Comparison of ENCODE assay signal across 1 cellular context in genomic region chr1:77322061-77322900, GRCh38.
TF ChIP-seq lines count a peak whose summit lies in the region.

No MANE protein-coding gene starts in this region.

TF ChIP-seq in A549, 52 proteins besides CTCF, POLR2A, EP300 and RAD21 (continued from another document):
- no peak for TF ChIP-seq USF2 (IDR thresholded peaks at IDR 0.05)
- no peak for TF ChIP-seq KDM5A (IDR thresholded peaks at IDR 0.05)
- peak; percentile 85 for TF ChIP-seq GATA3 (IDR thresholded peaks at IDR 0.05; ENCODE audit: borderline replicate concordance)
- no peak for TF ChIP-seq HMGXB4 (CRISPR knock-in tag; IDR thresholded peaks at IDR 0.05; ENCODE audit: borderline replicate concordance)
- no peak for TF ChIP-seq ATOH8 (CRISPR knock-in tag; IDR thresholded peaks at IDR 0.05; ENCODE audit: low read depth)
- no peak for TF ChIP-seq PHF8 (IDR thresholded peaks at IDR 0.05; ENCODE audit: borderline replicate concordance, low read depth)
- peak; percentile 79 for TF ChIP-seq FOSL2 (IDR thresholded peaks at IDR 0.05)
- TF ChIP-seq FOSL2 (CRISPR knock-in tag; IDR thresholded peaks at IDR 0.05): peak; percentile 95
- TF ChIP-seq MAFK (IDR thresholded peaks at IDR 0.05; ENCODE audit: partially characterized antibody): peak; percentile 96
- TF ChIP-seq SREBF2 (IDR thresholded peaks at IDR 0.05): no peak
- TF ChIP-seq SMC3 (IDR thresholded peaks at IDR 0.05): peak; percentile 9; the same call in 2 of the 3 replicates
- TF ChIP-seq FOSB (CRISPR knock-in tag; IDR thresholded peaks at IDR 0.05): no peak
- TF ChIP-seq BCL3 (IDR thresholded peaks at IDR 0.05): peak; percentile 43; the same call in 1 of the 3 replicates
- no peak for TF ChIP-seq MAZ (IDR thresholded peaks at IDR 0.05; ENCODE audit: borderline replicate concordance, low read depth, low read length)
- TF ChIP-seq NFE2L2 (conservative IDR thresholded peaks at IDR 0.05; ENCODE audit: low read length): peak; percentile 71
